ENCODE assay signal across 26 cellular contexts in the genomic region with DNA sequence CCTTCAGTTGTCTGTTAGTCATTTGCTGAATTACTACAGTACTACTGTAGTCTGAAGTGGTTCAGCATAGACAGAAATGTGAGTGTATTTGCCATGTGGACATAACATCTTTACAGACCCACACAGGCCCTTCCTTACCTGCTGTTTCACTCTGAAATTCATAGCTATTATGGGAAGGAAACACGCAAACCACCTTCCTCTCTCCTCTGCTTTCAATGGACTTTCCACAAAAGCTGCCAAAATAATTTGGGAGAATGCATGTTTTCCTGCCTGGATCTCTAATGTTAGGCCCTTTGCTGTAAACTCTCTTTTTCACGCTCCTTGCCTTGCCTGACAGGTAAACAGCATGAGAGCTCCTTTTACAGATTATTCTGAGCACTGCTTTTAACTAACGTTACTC.
"Had no signal": no experiment of that assay in that cellular context is flagged by ENCODE, and none has a peak within 500 bp of the region (broad histone marks: within the 10 kb centered on the region; RNA-seq: fewer than 3 reads in every experiment).

No MANE protein-coding gene starts in this region.

- H3K27me3 ChIP-seq: neural progenitor cell, ovary, right lobe of liver, sigmoid colon, stomach, suprapubic skin, testis, tibial artery, transverse colon, upper lobe of right lung, uterus had no signal

- FAIRE-seq: small intestine had no signal

- DNase-seq: natural killer cell; occipital lobe; ovary; posterior cingulate gyrus; psoas muscle; right cardiac atrium; right lobe of liver; sigmoid colon; small intestine; stimulated activated CD4-positive, alpha-beta T cell treated with anti-CD3 and anti-CD28 coated beads, Interleukin-15, amount 100 ng/mL, for 24 hours; stimulated activated CD4-positive, alpha-beta T cell treated with anti-CD3 and anti-CD28 coated beads, Interleukin-2, amount 100 ng/mL, for 24 hours; stimulated activated CD4-positive, alpha-beta T cell treated with anti-CD3 and anti-CD28 coated beads, Interleukin-2, amount 100 ng/mL, for 48 hours; stimulated activated CD4-positive, alpha-beta T cell treated with anti-CD3 and anti-CD28 coated beads, Interleukin-4, amount 100 ng/mL, for 24 hours; stimulated activated naive B cell treated with anti-CD40 and anti-IgM and Interleukin-4, amounts not matched to agents 10 μg/mL and 1 μg/mL and 100 μg/mL, for 72 hours; stimulated activated naive CD4-positive, alpha-beta T cell treated with Interleukin-2 at 50 U/mL for 16 hours; stomach; substantia nigra; testis; tibial artery; transverse colon; upper lobe of right lung; uterus had no signal

- H3K9ac ChIP-seq: neural progenitor cell, parathyroid adenoma had no signal

- H3K4me2 ChIP-seq: neural progenitor cell had no signal

- ATAC-seq: natural killer cell; psoas muscle; right cardiac atrium; right lobe of liver; stimulated activated effector memory CD8-positive, alpha-beta T cell treated with anti-CD3 and anti-CD28 coated beads, Interleukin-12 subunit alpha, Interleukin-12 subunit beta, amount 100 ng/mL, for 72 hours; stimulated activated naive B cell treated with anti-CD40 and anti-IgM and Interleukin-4, amounts not matched to agents 10 μg/mL and 1 μg/mL and 100 μg/mL, for 72 hours; upper lobe of right lung had no signal

- H3K27ac ChIP-seq: neural progenitor cell, ovary, parathyroid adenoma, psoas muscle, right lobe of liver, sigmoid colon, stomach, suprapubic skin, testis, tibial artery, transverse colon, upper lobe of right lung, uterus had no signal

- H3K79me2 ChIP-seq: parathyroid adenoma had no signal

- H3K4me3 ChIP-seq: neural progenitor cell, ovary, psoas muscle, right lobe of liver, sigmoid colon, stomach, suprapubic skin, testis, tibial artery, transverse colon, upper lobe of right lung, uterus had no signal

- H2AFZ ChIP-seq: neural progenitor cell, parathyroid adenoma had no signal

- H3K9me3 ChIP-seq: ovary, psoas muscle, right lobe of liver, sigmoid colon, stomach, suprapubic skin, testis, transverse colon, upper lobe of right lung, uterus had no signal

- H3K4me1 ChIP-seq: parathyroid adenoma, psoas muscle, right lobe of liver, sigmoid colon, stomach, suprapubic skin, testis, tibial artery, transverse colon, upper lobe of right lung, uterus had no signal

- H3K36me3 ChIP-seq: neural progenitor cell, ovary, right lobe of liver, sigmoid colon, stomach, suprapubic skin, tibial artery, transverse colon, upper lobe of right lung, uterus had no signal
